ENCODE assay signal across 23 cellular contexts in the genomic region with DNA sequence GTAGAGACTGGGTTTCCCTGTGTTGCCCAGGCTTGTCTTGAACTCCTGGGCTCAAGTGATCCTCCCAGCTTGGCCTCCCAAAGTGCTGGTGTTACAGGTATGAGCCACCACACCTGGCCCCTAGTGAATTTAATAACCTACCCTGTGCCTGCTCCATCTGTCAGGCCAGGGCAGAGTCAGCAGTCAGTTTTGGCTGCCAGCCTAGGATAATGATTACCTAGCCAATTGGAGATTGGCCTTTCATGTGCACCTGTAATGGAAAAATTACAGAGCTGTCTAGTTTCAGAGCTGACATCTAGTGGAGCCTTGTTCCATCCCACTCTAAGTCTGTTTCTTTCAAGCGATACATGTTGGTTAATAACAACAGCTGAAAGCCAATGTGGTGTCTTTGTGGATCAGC.
"Had no signal": no experiment of that assay in that cellular context is flagged by ENCODE, and none has a peak within 500 bp of the region (broad histone marks: within the 10 kb centered on the region; RNA-seq: fewer than 3 reads in every experiment).

No MANE protein-coding gene starts in this region.

- H3K27ac Mint-ChIP-seq: activated CD4-positive, alpha-beta T cell treated with anti-CD3 and anti-CD28 coated beads, Interleukin-2, amount 10 ng/mL, durations not matched to agents 7 days and 5 days; activated CD8-positive, alpha-beta memory T cell treated with anti-CD3 and anti-CD28 coated beads, Interleukin-2, amount 10 ng/mL, durations not matched to agents 7 days and 5 days; activated CD8-positive, alpha-beta T cell treated with anti-CD3 and anti-CD28 coated beads for 36 hours; activated naive CD4-positive, alpha-beta T cell treated with anti-CD3 and anti-CD28 coated beads, Interleukin-2, amount 10 ng/mL, durations not matched to agents 7 days and 5 days; activated naive CD8-positive, alpha-beta T cell treated with anti-CD3 and anti-CD28 coated beads, Interleukin-2, amount 50 U/mL, for 24 hours; naive thymus-derived CD4-positive, alpha-beta T cell; type B pancreatic cell had no signal

- H3K27ac ChIP-seq: body of pancreas, epithelial cell of prostate, lower lobe of right lung, spleen, testis, vagina, VCaP had no signal

- H3K4me1 ChIP-seq: body of pancreas, spleen, vagina had no signal

- H3K9me3 ChIP-seq: testis, vagina had no signal

- H3K27me3 ChIP-seq: body of pancreas, cardiac muscle cell, heart right ventricle, spleen, testis, vagina had no signal

- DNase-seq: activated CD4-positive, alpha-beta T cell treated with anti-CD3 and anti-CD28 coated beads, Interleukin-2, amount 10 ng/mL, durations not matched to agents 7 days and 5 days; activated CD4-positive, CD25-positive, alpha-beta regulatory T cell treated with anti-CD3 and anti-CD28 coated beads, Interleukin-2, amount 50 U/mL, for 72 hours; activated CD8-positive, alpha-beta memory T cell treated with anti-CD3 and anti-CD28 coated beads, Interleukin-2, amount 10 ng/mL, durations not matched to agents 7 days and 5 days; activated CD8-positive, alpha-beta T cell treated with anti-CD3 and anti-CD28 coated beads for 36 hours; activated effector memory CD4-positive, alpha-beta T cell treated with anti-CD3 and anti-CD28 coated beads, Interleukin-2, amount 50 U/mL, for 16 hours; activated naive CD4-positive, alpha-beta T cell treated with anti-CD3 and anti-CD28 coated beads, Interleukin-2, amount 10 ng/mL, durations not matched to agents 7 days and 5 days; activated naive CD8-positive, alpha-beta T cell treated with anti-CD3 and anti-CD28 coated beads, Interleukin-2, amount 50 U/mL, for 24 hours; activated T-cell treated with anti-CD3 and anti-CD28 coated beads for 4 hours; anterior cingulate cortex; body of pancreas; heart right ventricle; lower lobe of right lung; naive thymus-derived CD4-positive, alpha-beta T cell; spleen; stimulated activated CD4-positive, alpha-beta T cell treated with anti-CD3 and anti-CD28 coated beads, Interleukin-4, amount 100 ng/mL, for 1 hour; stimulated activated naive CD4-positive, alpha-beta T cell; testis had no signal

- H3K4me3 ChIP-seq: body of pancreas, cardiac muscle cell, heart right ventricle, lower lobe of right lung, spleen, testis, vagina had no signal

- H3K9me3 Mint-ChIP-seq: type B pancreatic cell had no signal

- ATAC-seq: activated CD8-positive, alpha-beta memory T cell treated with anti-CD3 and anti-CD28 coated beads, Interleukin-2, amount 10 ng/mL, durations not matched to agents 7 days and 5 days; activated CD8-positive, alpha-beta T cell treated with anti-CD3 and anti-CD28 coated beads for 36 hours; activated naive CD8-positive, alpha-beta T cell treated with anti-CD3 and anti-CD28 coated beads, Interleukin-2, amount 50 U/mL, for 24 hours; body of pancreas; heart right ventricle; lower lobe of right lung; naive thymus-derived CD4-positive, alpha-beta T cell had no signal

- H3K36me3 Mint-ChIP-seq: activated CD8-positive, alpha-beta memory T cell treated with anti-CD3 and anti-CD28 coated beads, Interleukin-2, amount 10 ng/mL, durations not matched to agents 7 days and 5 days; activated naive CD4-positive, alpha-beta T cell treated with anti-CD3 and anti-CD28 coated beads, Interleukin-2, amount 10 ng/mL, durations not matched to agents 7 days and 5 days; type B pancreatic cell had no signal

- H3K4me3 Mint-ChIP-seq: activated CD4-positive, alpha-beta T cell treated with anti-CD3 and anti-CD28 coated beads, Interleukin-2, amount 10 ng/mL, durations not matched to agents 7 days and 5 days; activated CD8-positive, alpha-beta memory T cell treated with anti-CD3 and anti-CD28 coated beads, Interleukin-2, amount 10 ng/mL, durations not matched to agents 7 days and 5 days; activated CD8-positive, alpha-beta T cell treated with anti-CD3 and anti-CD28 coated beads for 36 hours; activated naive CD4-positive, alpha-beta T cell treated with anti-CD3 and anti-CD28 coated beads, Interleukin-2, amount 10 ng/mL, durations not matched to agents 7 days and 5 days; activated naive CD8-positive, alpha-beta T cell treated with anti-CD3 and anti-CD28 coated beads, Interleukin-2, amount 50 U/mL, for 24 hours; naive thymus-derived CD4-positive, alpha-beta T cell; neural crest cell; type B pancreatic cell had no signal

- H3K4me1 Mint-ChIP-seq: activated CD4-positive, alpha-beta T cell treated with anti-CD3 and anti-CD28 coated beads, Interleukin-2, amount 10 ng/mL, durations not matched to agents 7 days and 5 days; activated CD8-positive, alpha-beta memory T cell treated with anti-CD3 and anti-CD28 coated beads, Interleukin-2, amount 10 ng/mL, durations not matched to agents 7 days and 5 days; activated naive CD4-positive, alpha-beta T cell treated with anti-CD3 and anti-CD28 coated beads, Interleukin-2, amount 10 ng/mL, durations not matched to agents 7 days and 5 days; activated naive CD8-positive, alpha-beta T cell treated with anti-CD3 and anti-CD28 coated beads, Interleukin-2, amount 50 U/mL, for 24 hours; naive thymus-derived CD4-positive, alpha-beta T cell; neural crest cell had no signal

- H3K27me3 Mint-ChIP-seq: activated naive CD4-positive, alpha-beta T cell treated with anti-CD3 and anti-CD28 coated beads, Interleukin-2, amount 10 ng/mL, durations not matched to agents 7 days and 5 days had no signal

- H3K36me3 ChIP-seq: cardiac muscle cell, heart right ventricle, lower lobe of right lung, spleen, vagina had no signal
